In the genomic region with DNA sequence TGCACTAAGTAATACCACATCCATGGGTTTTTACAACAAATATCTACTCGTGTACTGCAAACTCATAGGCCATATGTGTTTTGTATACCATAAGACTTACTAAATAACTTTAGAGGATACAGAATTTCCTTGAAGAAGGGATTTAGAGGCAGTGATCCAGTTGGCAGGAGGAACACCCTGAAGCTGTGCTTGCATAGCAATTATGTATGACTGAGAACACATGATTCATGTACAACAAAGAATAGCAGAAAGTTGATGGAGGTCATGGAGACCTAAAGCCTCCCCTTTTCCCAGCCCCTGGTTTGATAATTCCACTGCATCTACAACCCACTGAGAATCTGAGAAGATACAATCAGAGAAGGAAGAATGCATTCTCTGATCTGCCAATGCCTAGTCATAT, we compare ENCODE assay signal across 14 cellular contexts.
"Had no signal": no experiment of that assay in that cellular context is flagged by ENCODE, and none has a peak within 500 bp of the region (broad histone marks: within the 10 kb centered on the region; RNA-seq: fewer than 3 reads in every experiment).

No MANE protein-coding gene starts in this region.

- H3K27ac Mint-ChIP-seq: activated naive CD8-positive, alpha-beta T cell treated with anti-CD3 and anti-CD28 coated beads, Interleukin-2, amount 10 ng/mL, durations not matched to agents 7 days and 5 days; activated T-cell treated with anti-CD3 and anti-CD28 coated beads, Interleukin-2, amount 50 U/mL, for 72 hours; naive thymus-derived CD8-positive, alpha-beta T cell had no signal

- H3K36me3 ChIP-seq: sigmoid colon, thoracic aorta had no signal

- H3K4me3 Mint-ChIP-seq: activated naive CD8-positive, alpha-beta T cell treated with anti-CD3 and anti-CD28 coated beads, Interleukin-2, amount 10 ng/mL, durations not matched to agents 7 days and 5 days; activated T-cell treated with anti-CD3 and anti-CD28 coated beads, Interleukin-2, amount 50 U/mL, for 72 hours; naive thymus-derived CD8-positive, alpha-beta T cell had no signal

- H3K27ac ChIP-seq: sigmoid colon, thoracic aorta had no signal

- DNase-seq: activated CD4-positive, alpha-beta T cell treated with anti-CD3 and anti-CD28 coated beads, Interleukin-2, amount 50 U/mL, for 48 hours; activated CD4-positive, CD25-positive, alpha-beta regulatory T cell treated with anti-CD3 and anti-CD28 coated beads, Interleukin-2, amount 50 U/mL, for 72 hours; activated gamma-delta T cell treated with Interleukin-2 at 50 U/mL for 16 hours; activated naive CD8-positive, alpha-beta T cell treated with anti-CD3 and anti-CD28 coated beads, Interleukin-2, amount 10 ng/mL, durations not matched to agents 7 days and 5 days; activated T-cell treated with anti-CD3 and anti-CD28 coated beads, Interleukin-2, amount 50 U/mL, for 72 hours; aorta; mucosa of descending colon; naive thymus-derived CD8-positive, alpha-beta T cell; nucleus accumbens; stimulated activated CD4-positive, alpha-beta T cell treated with anti-CD3 and anti-CD28 coated beads, Interleukin-4, amount 100 ng/mL, for 1 hour; stimulated activated CD8-positive, alpha-beta memory T cell treated with anti-CD3 and anti-CD28 coated beads, Interleukin-4, amount 100 ng/mL, for 48 hours; stimulated activated naive CD8-positive, alpha-beta T cell treated with anti-CD3 and anti-CD28 coated beads, Interleukin-15, Interleukin-2, amounts not matched to agents 100 U/mL and 50 U/mL, for 24 hours had no signal

- H3K4me1 Mint-ChIP-seq: activated naive CD8-positive, alpha-beta T cell treated with anti-CD3 and anti-CD28 coated beads, Interleukin-2, amount 10 ng/mL, durations not matched to agents 7 days and 5 days; naive thymus-derived CD8-positive, alpha-beta T cell had no signal

- H3K4me3 ChIP-seq: mucosa of descending colon, sigmoid colon, thoracic aorta had no signal

- ATAC-seq: activated T-cell treated with anti-CD3 and anti-CD28 coated beads, Interleukin-2, amount 50 U/mL, for 72 hours; mucosa of descending colon; naive thymus-derived CD8-positive, alpha-beta T cell; stimulated activated naive CD8-positive, alpha-beta T cell treated with anti-CD3 and anti-CD28 coated beads, Interleukin-15, Interleukin-2, amounts not matched to agents 100 U/mL and 50 U/mL, for 24 hours had no signal

- H3K36me3 Mint-ChIP-seq: activated naive CD8-positive, alpha-beta T cell treated with anti-CD3 and anti-CD28 coated beads, Interleukin-2, amount 10 ng/mL, durations not matched to agents 7 days and 5 days; naive thymus-derived CD8-positive, alpha-beta T cell had no signal

- H3K9me3 ChIP-seq: mucosa of descending colon, sigmoid colon, thoracic aorta had no signal

- H3K4me1 ChIP-seq: sigmoid colon had no signal

- H3K27me3 ChIP-seq: sigmoid colon had no signal
